Comparison of ENCODE assay signal across 6 cellular contexts in the genomic region with DNA sequence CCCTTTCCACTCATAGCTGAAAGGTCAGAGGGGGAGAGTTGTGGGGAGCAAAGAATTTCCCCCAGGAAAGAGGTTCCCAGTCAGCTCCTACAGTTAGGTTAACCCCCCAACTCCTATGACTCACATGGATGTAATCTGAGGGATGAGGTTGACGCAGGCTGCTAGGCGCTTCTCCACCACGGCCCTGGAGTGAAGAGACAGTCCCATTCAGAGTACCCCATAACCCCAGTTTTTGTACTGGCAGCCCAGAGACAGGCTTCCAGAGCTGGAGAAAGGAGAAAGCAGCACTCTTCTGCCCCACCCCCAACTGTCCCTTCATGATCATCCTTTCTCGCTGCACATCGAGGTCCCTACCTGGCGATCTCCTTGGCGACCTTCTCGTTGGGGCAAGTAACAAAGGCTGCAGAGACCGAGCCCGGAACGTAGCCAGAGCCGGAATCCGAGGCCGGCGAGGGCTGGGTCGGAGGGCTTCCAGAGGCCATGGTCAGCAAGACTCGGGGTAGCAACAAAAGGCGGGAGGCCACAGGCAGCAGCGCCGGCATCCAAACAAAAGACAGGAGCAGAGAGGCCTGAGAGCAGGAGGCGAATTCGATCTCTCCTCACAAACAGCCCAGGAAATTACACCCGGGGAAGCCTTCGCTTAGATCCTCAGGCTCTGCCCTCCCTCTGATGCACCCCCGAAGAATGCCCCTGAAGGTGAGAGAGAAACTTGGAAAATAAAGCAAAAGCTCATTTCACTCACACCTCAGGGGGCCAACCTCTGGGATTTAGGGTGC. TPM values are rescaled to one million over a fixed set of nuclear protein-coding genes. Genes with fewer than 3 reads are reported as not detected.
DNase-seq lines count a peak whose midpoint lies in the region; ATAC-seq and TF ChIP-seq lines count a peak whose summit lies in the region.

No MANE protein-coding gene starts in this region.

- H3K4me1 ChIP-seq in CD4-positive, alpha-beta memory T cell (ENCODE audit: insufficient read depth, low read length), result peaks cover 80% of the 10 kb centered on the region
- H3K4me1 ChIP-seq in NT2/D1 (ENCODE audit: insufficient read depth, insufficient read length), result peaks cover 4% of the 10 kb centered on the region
- peaks cover 24% of the 10 kb centered on the region for H3K4me1 ChIP-seq in fibroblast of lung (ENCODE audit: control insufficient read depth, extremely low read depth, insufficient read depth, low read length)

- peak overlapping the region; percentile 99 to 100 (median 99) for H3K27ac Mint-ChIP-seq in CD4-positive, alpha-beta memory T cell
- peak overlapping the region; percentile 100 for H3K27ac Mint-ChIP-seq in stimulated activated naive CD8-positive, alpha-beta T cell treated with anti-CD3 and anti-CD28 coated beads, Interleukin-15, Interleukin-2, amounts not matched to agents 100 ng/mL and 50 ng/mL, for 24 hours

- no peak overlapping the region for H2AFZ ChIP-seq in fibroblast of lung (ENCODE audit: low read length)

- CTCF ChIA-PET in CD4-positive, alpha-beta memory T cell (lab: Charles Lee; ENCODE audit: partially characterized antibody), result interaction anchor here (0.8 to 2.6 kb wide), 10 partner anchors 8 to 221 kb away, joined by 3 to 8 read pairs (median 3); partner anchors contain the start of gene ZBTB9

- peak overlapping the region; percentile 85 for H3K4me2 ChIP-seq in fibroblast of lung (ENCODE audit: extremely low read depth, insufficient read depth, low read length)

- peak overlapping the region; percentile 92 for H3K27ac ChIP-seq in CD4-positive, alpha-beta memory T cell (ENCODE audit: low read depth, low read length)
- peak overlapping the region; percentile 100 for H3K27ac ChIP-seq in fibroblast of lung (ENCODE audit: insufficient read depth, low read length)

- H3K36me3 ChIP-seq in CD4-positive, alpha-beta memory T cell (ENCODE audit: insufficient read depth, low read length), result peaks cover 36% of the 10 kb centered on the region
- peaks cover 49% of the 10 kb centered on the region for H3K36me3 ChIP-seq in NT2/D1 (ENCODE audit: insufficient read depth, insufficient read length, low read length)
- peaks cover 7% of the 10 kb centered on the region for H3K36me3 ChIP-seq in fibroblast of lung (ENCODE audit: control insufficient read depth, insufficient read depth, low read length)

- TF ChIP-seq CTCF in fibroblast of lung (conservative IDR thresholded peaks at IDR 0.05 in 1 of 2, IDR thresholded peaks at IDR 0.05 in 1 of 2; ENCODE audit: low read depth in 1 of 2, low read length in 2 of 2), result no peak

- H3K27me3 Mint-ChIP-seq in CD4-positive, alpha-beta memory T cell, result no peaks in the 10 kb centered on the region
- H3K27me3 Mint-ChIP-seq in stimulated activated naive CD8-positive, alpha-beta T cell treated with anti-CD3 and anti-CD28 coated beads, Interleukin-15, Interleukin-2, amounts not matched to agents 100 ng/mL and 50 ng/mL, for 24 hours, result no peaks in the 10 kb centered on the region

- H4K20me1 ChIP-seq in fibroblast of lung (ENCODE audit: control insufficient read depth, extremely low read depth, insufficient read depth, low read length), result no peaks in the 10 kb centered on the region

- DNase-seq in CD4-positive, alpha-beta memory T cell, result peak in 1 of 5 donors; percentile 45
- DNase-seq in NT2/D1 (ENCODE audit: low read depth, low spot score) (no peak), fibroblast of lung (ENCODE audit: low read depth in 2 of 2) (peak; percentile 72 to 89), SIG-M5 (lab: John Stamatoyannopoulos, UW) (no peak)

- peaks cover 0 to 1% (median 0%) of the 10 kb centered on the region in 8 donors for H3K9me3 Mint-ChIP-seq in CD4-positive, alpha-beta memory T cell
- no peaks in the 10 kb centered on the region for H3K9me3 Mint-ChIP-seq in stimulated activated naive CD8-positive, alpha-beta T cell treated with anti-CD3 and anti-CD28 coated beads, Interleukin-15, Interleukin-2, amounts not matched to agents 100 ng/mL and 50 ng/mL, for 24 hours

- H3K4me3 Mint-ChIP-seq in CD4-positive, alpha-beta memory T cell, result peak overlapping the region; percentile 87 to 97 (median 94)
- H3K4me3 Mint-ChIP-seq in stimulated activated naive CD8-positive, alpha-beta T cell treated with anti-CD3 and anti-CD28 coated beads, Interleukin-15, Interleukin-2, amounts not matched to agents 100 ng/mL and 50 ng/mL, for 24 hours, result peak overlapping the region; percentile 96

- no peaks in the 10 kb centered on the region for H3K9me3 ChIP-seq in CD4-positive, alpha-beta memory T cell (ENCODE audit: control insufficient read depth in 1 of 2, low read length in 2 of 2)
- H3K9me3 ChIP-seq in NT2/D1 (ENCODE audit: insufficient read depth, low read length) (no peaks in the 10 kb centered on the region), fibroblast of lung (ENCODE audit: control insufficient read depth, insufficient read depth, low read depth, low read length) (no peaks in the 10 kb centered on the region)

- ATAC-seq in GM18873 (IDR thresholded peaks at IDR 0.05; ENCODE audit: low FRiP score, unreplicated experiment), result no peak

- POLR2A ChIA-PET in CD4-positive, alpha-beta memory T cell (lab: Charles Lee; ENCODE audit: partially characterized antibody), result interaction anchor here (0.8 to 4.6 kb wide), 24 partner anchors 9 to 445 kb away, joined by 3 to 77 read pairs (median 6); partner anchors contain the start of genes B3GALT4, BAK1, RGL2 and RPS18

- intact Hi-C loops in CD4-positive, alpha-beta memory T cell (cut with micrococcal nuclease), result loop anchor here (5.0 to 10.0 kb wide), 4 partner anchors 145 to 1223 kb away; partner anchors contain the start of genes GPSM3, HSD17B8, PBX2 and RPS18

- peaks cover 33 to 57% of the 10 kb centered on the region in 2 donors for H3K36me3 Mint-ChIP-seq in CD4-positive, alpha-beta memory T cell
- peaks cover 33% of the 10 kb centered on the region for H3K36me3 Mint-ChIP-seq in stimulated activated naive CD8-positive, alpha-beta T cell treated with anti-CD3 and anti-CD28 coated beads, Interleukin-15, Interleukin-2, amounts not matched to agents 100 ng/mL and 50 ng/mL, for 24 hours (ENCODE audit: low read depth)

- H3K79me2 ChIP-seq in fibroblast of lung (ENCODE audit: control insufficient read depth, insufficient read depth, low read length), result peaks cover 55% of the 10 kb centered on the region

- H3K9ac ChIP-seq in NT2/D1 (ENCODE audit: insufficient read length, low read depth) (peak overlapping the region; percentile 91), fibroblast of lung (ENCODE audit: insufficient read depth, low read length) (peak overlapping the region; percentile 93)

- no peaks in the 10 kb centered on the region for H3K27me3 ChIP-seq in CD4-positive, alpha-beta memory T cell (ENCODE audit: insufficient read depth, low read length)
- H3K27me3 ChIP-seq in NT2/D1 (ENCODE audit: insufficient read depth, insufficient read length) (no peaks in the 10 kb centered on the region), fibroblast of lung (ENCODE audit: control insufficient read depth, insufficient read depth, low read length) (no peaks in the 10 kb centered on the region)

- peak overlapping the region; percentile 82 to 94 for H3K4me3 ChIP-seq in CD4-positive, alpha-beta memory T cell (ENCODE audit: low read length in 2 of 2)
- H3K4me3 ChIP-seq in NT2/D1 (ENCODE audit: insufficient read length, low read depth), result peak overlapping the region; percentile 93
- H3K4me3 ChIP-seq in fibroblast of lung (replicated peaks in 1 of 4; ENCODE audit: control extremely low read depth in 1 of 4, insufficient read depth in 1 of 4, low read depth in 3 of 4, low read length in 4 of 4), result peak overlapping the region; percentile 77 to 95 (median 83)

- H3K4me1 Mint-ChIP-seq in CD4-positive, alpha-beta memory T cell, result peaks cover 51 to 87% (median 67%) of the 10 kb centered on the region in 4 donors
- H3K4me1 Mint-ChIP-seq in stimulated activated naive CD8-positive, alpha-beta T cell treated with anti-CD3 and anti-CD28 coated beads, Interleukin-15, Interleukin-2, amounts not matched to agents 100 ng/mL and 50 ng/mL, for 24 hours (ENCODE audit: low read depth), result peaks cover 73% of the 10 kb centered on the region

RNA-seq across cellular contexts. Expression of gene CUTA, which starts 0.6 kb away (rescaled TPM):
- 100 to 1,000 TPM; 210 to 217 TPM for total RNA-seq in CD4-positive, alpha-beta memory T cell
- polyA plus RNA-seq in CD4-positive, alpha-beta memory T cell, result 100 to 1,000 TPM; 371 to 407 TPM
- total RNA-seq in fibroblast of lung, result 105 and 127 TPM in 2 replicates
- 264 and 347 TPM in 2 replicates for polyA plus RNA-seq in fibroblast of lung
- 404 and 504 TPM in 2 replicates for polyA plus RNA-seq in fibroblast of lung (2012)
- polyA minus RNA-seq in fibroblast of lung (ENCODE audit: low replicate concordance), result 203 and 241 TPM in 2 replicates

RNA-seq across cellular contexts. Expression of gene SYNGAP1, which starts 2.5 kb away (rescaled TPM):
- total RNA-seq in CD4-positive, alpha-beta memory T cell, result 10 to 100 TPM; 47.8 to 48.0 TPM
- polyA plus RNA-seq in CD4-positive, alpha-beta memory T cell, result 1 to 10 TPM in 1 of 2 donors, not detected in 1; 1.9 TPM
- 4.6 and 7.3 TPM in 2 replicates for total RNA-seq in fibroblast of lung
- 3.6 and 5.9 TPM in 2 replicates for polyA plus RNA-seq in fibroblast of lung
- polyA plus RNA-seq in fibroblast of lung (2012), result 13.7 and 14.9 TPM in 2 replicates
- polyA minus RNA-seq in fibroblast of lung (ENCODE audit: low replicate concordance), result 8.8 and 12.5 TPM in 2 replicates

RNA-seq across cellular contexts. Expression of gene PHF1, which starts 6.5 kb away (rescaled TPM):
- 100 to 1,000 TPM; 220 TPM for total RNA-seq in CD4-positive, alpha-beta memory T cell
- polyA plus RNA-seq in CD4-positive, alpha-beta memory T cell, result 10 to 100 TPM; 61.2 to 81.8 TPM
- total RNA-seq in fibroblast of lung, result 24.4 and 28.9 TPM in 2 replicates
- polyA plus RNA-seq in fibroblast of lung, result 29.6 and 32.9 TPM in 2 replicates
- polyA plus RNA-seq in fibroblast of lung (2012), result 33.7 and 33.9 TPM in 2 replicates
- polyA minus RNA-seq in fibroblast of lung (ENCODE audit: low replicate concordance), result 47.0 and 75.3 TPM in 2 replicates

RNA-seq across cellular contexts. Expression of gene KIFC1, which starts 25.7 kb away (rescaled TPM):
- under 1 TPM; 0.61 to 0.69 TPM for total RNA-seq in CD4-positive, alpha-beta memory T cell
- polyA plus RNA-seq in CD4-positive, alpha-beta memory T cell, result under 1 TPM in 1 of 2 donors, not detected in 1; 0.54 TPM
- 0.51 and 5.3 TPM in 2 replicates for total RNA-seq in fibroblast of lung
- polyA plus RNA-seq in fibroblast of lung, result 8.0 and 36.6 TPM in 2 replicates
- 7.5 and 33.4 TPM in 2 replicates for polyA plus RNA-seq in fibroblast of lung (2012)
- 6.1 and 27.2 TPM in 2 replicates for polyA minus RNA-seq in fibroblast of lung (ENCODE audit: low replicate concordance)

RNA-seq across cellular contexts. Expression of gene ZBTB9, which starts 37.1 kb away (rescaled TPM):
- 10 to 100 TPM; 12.1 to 12.8 TPM for total RNA-seq in CD4-positive, alpha-beta memory T cell
- polyA plus RNA-seq in CD4-positive, alpha-beta memory T cell, result 10 to 100 TPM in 1 of 2 donors, 1 to 10 TPM in 1; 5.7 to 11.5 TPM
- 4.1 and 4.9 TPM in 2 replicates for total RNA-seq in fibroblast of lung
- 5.2 and 6.7 TPM in 2 replicates for polyA plus RNA-seq in fibroblast of lung
- 5.6 and 8.8 TPM in 2 replicates for polyA plus RNA-seq in fibroblast of lung (2012)
- 5.5 and 10.2 TPM in 2 replicates for polyA minus RNA-seq in fibroblast of lung (ENCODE audit: low replicate concordance)

Comparison
In these comparisons a context has a peak if more than half of its experiments do, and no peak if none do; other contexts are left out.
1. DNase-seq: peak in fibroblast of lung (2 of 2); none in NT2/D1 (single experiment) and SIG-M5 (single experiment).
2. Peak in every context shown above with its lines, with median percentiles within 50 percentile points of each other: H3K4me3 ChIP-seq.